1 cellular context compared by ENCODE assay signal in the genomic region with DNA sequence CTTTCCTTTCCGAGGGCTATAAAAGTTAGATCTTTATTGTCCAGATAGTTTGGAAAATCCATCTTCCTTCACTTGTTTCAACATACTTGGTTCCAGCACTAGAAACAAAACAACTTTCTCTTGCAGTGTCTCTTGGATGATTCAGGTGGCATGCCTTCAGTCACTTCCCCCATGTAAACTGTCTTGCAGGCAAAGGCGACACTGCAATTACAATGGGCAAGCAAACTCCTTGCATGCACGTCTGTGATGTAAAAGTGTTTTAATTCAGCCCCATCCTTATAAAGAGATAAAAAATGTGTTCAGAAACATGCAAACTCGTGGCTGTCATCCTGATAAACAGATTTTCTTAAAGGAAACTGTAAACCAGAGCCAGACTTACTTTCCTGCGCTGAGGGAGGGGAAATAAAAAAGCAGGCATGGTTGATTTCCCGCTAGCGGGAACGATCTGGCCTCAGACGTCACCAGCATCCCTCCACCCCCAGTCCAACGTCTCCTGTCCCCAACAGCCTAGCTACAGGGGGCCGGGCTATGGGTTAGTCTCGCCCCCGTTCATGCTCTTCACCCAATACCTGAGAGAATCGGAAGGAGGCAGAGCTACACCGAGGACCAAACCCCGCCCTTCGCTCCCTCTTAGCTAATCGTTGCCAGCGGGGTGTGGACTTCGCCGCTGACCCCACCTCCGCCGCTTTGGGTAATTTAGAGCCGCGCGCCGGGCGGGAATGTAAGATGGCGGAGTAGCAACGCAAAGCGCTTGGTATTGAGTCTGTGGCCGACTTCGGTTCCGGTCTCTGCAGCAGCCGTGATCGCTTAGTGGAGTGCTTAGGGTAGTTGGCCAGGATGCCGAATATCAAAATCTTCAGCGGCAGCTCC.
TF ChIP-seq lines count a peak whose summit lies in the region.

PRPS1 (plus strand) TSS at position 719 of the 870 bp plus-strand sequence; CDS start at position 838, 119 bp downstream.

TF ChIP-seq in HEK293, 187 proteins besides CTCF, POLR2A, EP300 and RAD21 (continued from another document):
- no peak for TF ChIP-seq ZNF394 (tag by site-specific recombination; IDR thresholded peaks at IDR 0.05; ENCODE audit: borderline replicate concordance)
- no peak for TF ChIP-seq ZNF169 (tag by site-specific recombination; IDR thresholded peaks at IDR 0.05)
- no peak for TF ChIP-seq EGR2 (tag by site-specific recombination; IDR thresholded peaks at IDR 0.05; ENCODE audit: low read depth)
- 0 out of 2 replicates have a peak, but pooled peaks have one; percentile 63 for TF ChIP-seq YY1 (tag by site-specific recombination; IDR thresholded peaks at IDR 0.05)
- TF ChIP-seq BCL11B (tag by site-specific recombination; IDR thresholded peaks at IDR 0.05; ENCODE audit: low read depth): no peak
- no peak for TF ChIP-seq ZNF404 (tag by site-specific recombination; IDR thresholded peaks at IDR 0.05)
- peak; percentile 84 for TF ChIP-seq ZNF629 (tag by site-specific recombination; IDR thresholded peaks at IDR 0.05)
- 0 out of 2 replicates have a peak, but pooled peaks have one; percentile 39 for TF ChIP-seq SP7 (tag by site-specific recombination; IDR thresholded peaks at IDR 0.05)
- TF ChIP-seq OVOL3 (tag by site-specific recombination; IDR thresholded peaks at IDR 0.05): no peak
- no peak for TF ChIP-seq ZNF704 (tag by site-specific recombination; IDR thresholded peaks at IDR 0.05)
- TF ChIP-seq GFI1B (tag by site-specific recombination; IDR thresholded peaks at IDR 0.05): 0 out of 2 replicates have a peak, but pooled peaks have one; percentile 21
- peak; percentile 56; the same call in 1 of the 2 replicates for TF ChIP-seq ZBTB21 (tag by site-specific recombination; IDR thresholded peaks at IDR 0.05)
- peak; percentile 62 for TF ChIP-seq SP3 (tag by site-specific recombination; IDR thresholded peaks at IDR 0.05)
- TF ChIP-seq ZNF639 (tag by site-specific recombination; IDR thresholded peaks at IDR 0.05): no peak
- peak; percentile 79 for TF ChIP-seq ZNF362 (tag by site-specific recombination; IDR thresholded peaks at IDR 0.05)
- TF ChIP-seq, protein P1, sequence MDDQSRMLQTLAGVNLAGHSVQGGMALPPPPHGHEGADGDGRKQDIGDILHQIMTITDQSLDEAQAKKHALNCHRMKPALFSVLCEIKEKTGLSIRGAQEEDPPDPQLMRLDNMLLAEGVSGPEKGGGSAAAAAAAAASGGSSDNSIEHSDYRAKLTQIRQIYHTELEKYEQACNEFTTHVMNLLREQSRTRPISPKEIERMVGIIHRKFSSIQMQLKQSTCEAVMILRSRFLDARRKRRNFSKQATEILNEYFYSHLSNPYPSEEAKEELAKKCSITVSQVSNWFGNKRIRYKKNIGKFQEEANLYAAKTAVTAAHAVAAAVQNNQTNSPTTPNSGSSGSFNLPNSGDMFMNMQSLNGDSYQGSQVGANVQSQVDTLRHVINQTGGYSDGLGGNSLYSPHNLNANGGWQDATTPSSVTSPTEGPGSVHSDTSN (CRISPR knock-in tag; IDR thresholded peaks at IDR 0.05): no peak
- TF ChIP-seq ZNF558 (tag by site-specific recombination; IDR thresholded peaks at IDR 0.05): no peak
- TF ChIP-seq ZNF768 (tag by site-specific recombination; IDR thresholded peaks at IDR 0.05): no peak
- TF ChIP-seq ZNF132 (tag by site-specific recombination; IDR thresholded peaks at IDR 0.05; ENCODE audit: borderline replicate concordance): no peak
- no peak for TF ChIP-seq ZNF350 (tag by site-specific recombination; IDR thresholded peaks at IDR 0.05)
- TF ChIP-seq SCRT2 (tag by site-specific recombination; IDR thresholded peaks at IDR 0.05): no peak
- TF ChIP-seq ZNF596 (tag by site-specific recombination; IDR thresholded peaks at IDR 0.05): no peak
